ENCODE assay signal across 13 cellular contexts in genomic region chr4:21655100-21655499, GRCh38.
DNase-seq lines count a peak whose midpoint lies in the region; ATAC-seq and TF ChIP-seq lines count a peak whose summit lies in the region.
"Had no signal": no experiment of that assay in that cellular context is flagged by ENCODE, and none has a peak within 500 bp of the region (broad histone marks: within the 10 kb centered on the region; RNA-seq: fewer than 3 reads in every experiment).

No MANE protein-coding gene starts in this region.

- DNase-seq in D341Med (ENCODE audit: low spot score) (peak; percentile 47), NCI-H524 (lab: John Stamatoyannopoulos, UW) (peak; percentile 89 to 99), cerebellum (ENCODE audit: low spot score) (peak; percentile 43), NCI-H2029 treated with DMSO at 0.1 percent for 48 hours (lab: John Stamatoyannopoulos, UW) (no peak), NCI-H2171 treated with DMSO at 0.1 percent for 48 hours (lab: John Stamatoyannopoulos, UW) (no peak), OCI-M2 (lab: John Stamatoyannopoulos, UW; ENCODE audit: unreplicated experiment) (no peak)
- DNase-seq in activated T-helper 2 cell treated with anti-CD3 and anti-CD28 coated beads, Interferon-gamma antibody, Interleukin-2, Interleukin-4, amounts not matched to agents 10 μg/mL and 5 μg/mL and 100 μg/mL, durations not matched to agents 14 hours and 24 hours and 36 hours (ENCODE audit: low spot score), result no peak
- DNase-seq: CD8-positive, alpha-beta T cell; COR-L47; DMS79 had no signal

- H3K27me3 Mint-ChIP-seq in activated T-helper 2 cell treated with anti-CD3 and anti-CD28 coated beads, Interferon-gamma antibody, Interleukin-2, Interleukin-4, amounts not matched to agents 10 μg/mL and 5 μg/mL and 100 μg/mL, durations not matched to agents 14 hours and 24 hours and 36 hours (ENCODE audit: low read depth), result no peaks in the 10 kb centered on the region

- no peaks in the 10 kb centered on the region for H3K36me3 Mint-ChIP-seq in activated T-helper 2 cell treated with anti-CD3 and anti-CD28 coated beads, Interferon-gamma antibody, Interleukin-2, Interleukin-4, amounts not matched to agents 10 μg/mL and 5 μg/mL and 100 μg/mL, durations not matched to agents 14 hours and 24 hours and 36 hours (ENCODE audit: low read depth)
- H3K36me3 Mint-ChIP-seq: CD14-positive monocyte; CD8-positive, alpha-beta T cell had no signal

- H3K4me3 Mint-ChIP-seq in activated T-helper 2 cell treated with anti-CD3 and anti-CD28 coated beads, Interferon-gamma antibody, Interleukin-2, Interleukin-4, amounts not matched to agents 10 μg/mL and 5 μg/mL and 100 μg/mL, durations not matched to agents 14 hours and 24 hours and 36 hours (ENCODE audit: low read depth), result no peak overlapping the region
- H3K4me3 Mint-ChIP-seq: CD14-positive monocyte; CD8-positive, alpha-beta T cell had no signal

- intact Hi-C loops in activated T-helper 2 cell treated with anti-CD3 and anti-CD28 coated beads, Interferon-gamma antibody, Interleukin-2, Interleukin-4, amounts not matched to agents 10 μg/mL and 5 μg/mL and 100 μg/mL, durations not matched to agents 14 hours and 24 hours and 36 hours (cut with micrococcal nuclease), result no loop called here

- H3K27ac Mint-ChIP-seq in activated T-helper 2 cell treated with anti-CD3 and anti-CD28 coated beads, Interferon-gamma antibody, Interleukin-2, Interleukin-4, amounts not matched to agents 10 μg/mL and 5 μg/mL and 100 μg/mL, durations not matched to agents 14 hours and 24 hours and 36 hours, result no peak overlapping the region
- H3K27ac Mint-ChIP-seq: CD14-positive monocyte; CD8-positive, alpha-beta T cell had no signal

- peak; percentile 30 for ATAC-seq in SK-N-SH treated with all-trans-retinoic acid at 6 μM for 48 hours
- ATAC-seq: CD8-positive, alpha-beta T cell; HCT116 had no signal

- H3K9me3 Mint-ChIP-seq in activated T-helper 2 cell treated with anti-CD3 and anti-CD28 coated beads, Interferon-gamma antibody, Interleukin-2, Interleukin-4, amounts not matched to agents 10 μg/mL and 5 μg/mL and 100 μg/mL, durations not matched to agents 14 hours and 24 hours and 36 hours, result no peaks in the 10 kb centered on the region
- H3K9me3 Mint-ChIP-seq: CD8-positive, alpha-beta T cell had no signal

- H3K4me1 Mint-ChIP-seq in activated T-helper 2 cell treated with anti-CD3 and anti-CD28 coated beads, Interferon-gamma antibody, Interleukin-2, Interleukin-4, amounts not matched to agents 10 μg/mL and 5 μg/mL and 100 μg/mL, durations not matched to agents 14 hours and 24 hours and 36 hours (ENCODE audit: low read depth), result no peaks in the 10 kb centered on the region
- H3K4me1 Mint-ChIP-seq: CD14-positive monocyte had no signal

TF ChIP-seq in SK-N-SH treated with all-trans-retinoic acid at 6 μM for 48 hours, 23 proteins besides CTCF, POLR2A, EP300 and RAD21:
- TF ChIP-seq PATZ1 (CRISPR knock-in tag; IDR thresholded peaks at IDR 0.05; ENCODE audit: borderline replicate concordance), result no peak
- 0 out of 2 replicates have a peak, but pooled peaks have one; percentile 61 for TF ChIP-seq TSHZ2 (CRISPR knock-in tag; IDR thresholded peaks at IDR 0.05)
- TF ChIP-seq TCF4 (CRISPR knock-in tag; IDR thresholded peaks at IDR 0.05; ENCODE audit: borderline replicate concordance), result 0 out of 2 replicates have a peak, but pooled peaks have one; percentile 50
- TF ChIP-seq ZFP3 (CRISPR knock-in tag; IDR thresholded peaks at IDR 0.05), result 0 out of 2 replicates have a peak, but pooled peaks have one; percentile 23
- TF ChIP-seq BACH2 (CRISPR knock-in tag; IDR thresholded peaks at IDR 0.05; ENCODE audit: borderline replicate concordance), result no peak
- TF ChIP-seq, protein P1, sequence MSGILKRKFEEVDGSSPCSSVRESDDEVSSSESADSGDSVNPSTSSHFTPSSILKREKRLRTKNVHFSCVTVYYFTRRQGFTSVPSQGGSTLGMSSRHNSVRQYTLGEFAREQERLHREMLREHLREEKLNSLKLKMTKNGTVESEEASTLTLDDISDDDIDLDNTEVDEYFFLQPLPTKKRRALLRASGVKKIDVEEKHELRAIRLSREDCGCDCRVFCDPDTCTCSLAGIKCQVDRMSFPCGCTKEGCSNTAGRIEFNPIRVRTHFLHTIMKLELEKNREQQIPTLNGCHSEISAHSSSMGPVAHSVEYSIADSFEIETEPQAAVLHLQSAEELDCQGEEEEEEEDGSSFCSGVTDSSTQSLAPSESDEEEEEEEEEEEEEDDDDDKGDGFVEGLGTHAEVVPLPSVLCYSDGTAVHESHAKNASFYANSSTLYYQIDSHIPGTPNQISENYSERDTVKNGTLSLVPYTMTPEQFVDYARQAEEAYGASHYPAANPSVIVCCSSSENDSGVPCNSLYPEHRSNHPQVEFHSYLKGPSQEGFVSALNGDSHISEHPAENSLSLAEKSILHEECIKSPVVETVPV (CRISPR knock-in tag; IDR thresholded peaks at IDR 0.05), result 0 out of 2 replicates have a peak, but pooled peaks have one; percentile 19
- TF ChIP-seq ZNF70 (CRISPR knock-in tag; IDR thresholded peaks at IDR 0.05), result no peak
- no peak for TF ChIP-seq ZNF8 (CRISPR knock-in tag; IDR thresholded peaks at IDR 0.05)
- TF ChIP-seq ISL1 (CRISPR knock-in tag; IDR thresholded peaks at IDR 0.05), result peak; percentile 73
TF ChIP-seq in SK-N-SH treated with all-trans-retinoic acid at 6 μM for 48 hours: peak in this region for 5.

Comparison
In these comparisons a context has a peak if more than half of its experiments do, and no peak if none do; other contexts are left out.
1. DNase-seq: peak in D341Med (single experiment), NCI-H524 (2 of 2) and cerebellum (single experiment); none in NCI-H2029 treated with DMSO at 0.1 percent for 48 hours (single experiment), activated T-helper 2 cell treated with anti-CD3 and anti-CD28 coated beads, Interferon-gamma antibody, Interleukin-2, Interleukin-4, amounts not matched to agents 10 μg/mL and 5 μg/mL and 100 μg/mL, durations not matched to agents 14 hours and 24 hours and 36 hours (single experiment), NCI-H2171 treated with DMSO at 0.1 percent for 48 hours (single experiment) and OCI-M2 (single experiment).